In the genomic region with DNA sequence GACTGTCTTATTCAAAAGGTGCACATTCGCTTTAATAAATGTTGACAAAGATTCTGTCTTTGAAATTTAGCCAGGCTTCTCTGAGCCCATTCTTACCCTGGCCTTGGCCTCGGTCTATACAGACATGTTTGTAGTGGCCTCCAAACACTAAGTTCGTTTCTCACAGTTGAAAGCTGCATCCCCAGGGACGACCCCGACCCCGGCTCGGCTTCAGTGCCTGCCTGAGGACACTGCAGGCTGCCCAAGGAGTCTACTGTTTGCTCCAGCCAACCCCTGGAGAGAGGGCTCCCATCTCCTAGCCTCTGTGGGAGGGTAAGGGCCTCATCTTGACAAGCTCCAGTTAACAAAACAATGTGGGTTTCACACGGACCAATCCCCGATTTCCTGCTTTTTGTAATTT, we compare ENCODE assay signal across 35 cellular contexts.
"Had no signal": no experiment of that assay in that cellular context is flagged by ENCODE, and none has a peak within 500 bp of the region (broad histone marks: within the 10 kb centered on the region; RNA-seq: fewer than 3 reads in every experiment).

No MANE protein-coding gene starts in this region.

- H3K4me1 Mint-ChIP-seq: activated CD4-positive, alpha-beta T cell treated with anti-CD3 and anti-CD28 coated beads, Interleukin-2, amount 10 ng/mL, durations not matched to agents 24 days and 14 days; activated naive CD4-positive, alpha-beta T cell treated with anti-CD3 and anti-CD28 coated beads, Interleukin-2, amount 10 ng/mL, durations not matched to agents 7 days and 5 days; activated naive CD8-positive, alpha-beta T cell treated with anti-CD3 and anti-CD28 coated beads, Interleukin-2, amount 10 ng/mL, durations not matched to agents 7 days and 5 days; central memory CD8-positive, alpha-beta T cell had no signal

- H3K27me3 Mint-ChIP-seq: activated CD4-positive, alpha-beta memory T cell treated with anti-CD3 and anti-CD28 coated beads for 36 hours; activated CD4-positive, alpha-beta T cell treated with anti-CD3 and anti-CD28 coated beads, Interleukin-2, amount 10 ng/mL, durations not matched to agents 24 days and 14 days; activated naive CD4-positive, alpha-beta T cell treated with anti-CD3 and anti-CD28 coated beads, Interleukin-2, amount 10 ng/mL, durations not matched to agents 7 days and 5 days; activated naive CD8-positive, alpha-beta T cell treated with anti-CD3 and anti-CD28 coated beads, Interleukin-2, amount 10 ng/mL, durations not matched to agents 7 days and 5 days; central memory CD8-positive, alpha-beta T cell; natural killer cell treated with Interleukin-12 subunit alpha and Interleukin-12 subunit beta and Interleukin-15 and Interleukin-18, amount 100 ng/mL, for 72 hours had no signal

- H3K36me3 Mint-ChIP-seq: activated CD4-positive, alpha-beta memory T cell treated with anti-CD3 and anti-CD28 coated beads for 36 hours; activated naive CD4-positive, alpha-beta T cell treated with anti-CD3 and anti-CD28 coated beads, Interleukin-2, amount 10 ng/mL, durations not matched to agents 7 days and 5 days; activated naive CD8-positive, alpha-beta T cell treated with anti-CD3 and anti-CD28 coated beads, Interleukin-2, amount 10 ng/mL, durations not matched to agents 7 days and 5 days; natural killer cell treated with Interleukin-12 subunit alpha and Interleukin-12 subunit beta and Interleukin-15 and Interleukin-18, amount 100 ng/mL, for 72 hours had no signal

- ATAC-seq: gastrocnemius medialis; left lobe of liver; lower lobe of right lung; mucosa of descending colon; natural killer cell treated with Interleukin-12 subunit alpha and Interleukin-12 subunit beta and Interleukin-15 and Interleukin-18, amount 100 ng/mL, for 72 hours; pancreas; sciatic nerve had no signal

- H3K36me3 ChIP-seq: breast epithelium, gastrocnemius medialis, lower lobe of right lung, neutrophil, pancreas, prostate gland, suprapubic skin, tibial artery, WERI-Rb-1 had no signal

- H3K27ac ChIP-seq: breast epithelium, gastrocnemius medialis, lower lobe of right lung, neutrophil, pancreas, prostate gland, suprapubic skin, tibial artery, WERI-Rb-1 had no signal

- DNase-seq: activated CD4-positive, alpha-beta memory T cell treated with anti-CD3 and anti-CD28 coated beads for 36 hours; activated CD4-positive, alpha-beta T cell treated with anti-CD3 and anti-CD28 coated beads, Interleukin-2, amount 10 ng/mL, durations not matched to agents 24 days and 14 days; activated CD4-positive, CD25-positive, alpha-beta regulatory T cell treated with anti-CD3 and anti-CD28 coated beads, Interleukin-2, amount 50 U/mL, for 72 hours; activated CD8-positive, alpha-beta memory T cell treated with anti-CD3 and anti-CD28 coated beads, Interleukin-2, amount 50 U/mL, for 4 hours; activated effector memory CD4-positive, alpha-beta T cell treated with anti-CD3 and anti-CD28 coated beads, Interleukin-2, amount 50 U/mL, for 16 hours; activated naive CD4-positive, alpha-beta T cell treated with anti-CD3 and anti-CD28 coated beads, Interleukin-2, amount 10 ng/mL, durations not matched to agents 7 days and 5 days; activated naive CD8-positive, alpha-beta T cell treated with anti-CD3 and anti-CD28 coated beads, Interleukin-2, amount 10 ng/mL, durations not matched to agents 7 days and 5 days; activated T-cell treated with anti-CD3 and anti-CD28 coated beads, Interleukin-2, amount 50 U/mL, for 1 hour; dermis blood vessel endothelial cell; effector CD8-positive, alpha-beta T cell; gastrocnemius medialis; hippocampal formation; kidney glomerular epithelial cell; lower lobe of right lung; mucosa of descending colon; pancreas; retina; stimulated activated CD4-positive, alpha-beta T cell treated with anti-CD3 and anti-CD28 coated beads, Interleukin-1b, Interleukin-23, amount 100 ng/mL, for 48 hours; stimulated activated CD4-positive, alpha-beta T cell treated with anti-CD3 and anti-CD28 coated beads, Interleukin-4, amount 100 ng/mL, for 4 hours; stimulated activated CD8-positive, alpha-beta memory T cell treated with anti-CD3 and anti-CD28 coated beads, Interleukin-4, amount 100 ng/mL, for 48 hours; stimulated activated naive CD4-positive, alpha-beta T cell; T-helper 9 cell; tibial artery; WERI-Rb-1 had no signal

- H3K4me1 ChIP-seq: gastrocnemius medialis, lower lobe of right lung, pancreas, prostate gland had no signal

- H3K27ac Mint-ChIP-seq: activated CD4-positive, alpha-beta memory T cell treated with anti-CD3 and anti-CD28 coated beads for 36 hours; activated CD4-positive, alpha-beta T cell treated with anti-CD3 and anti-CD28 coated beads, Interleukin-2, amount 10 ng/mL, durations not matched to agents 24 days and 14 days; activated naive CD4-positive, alpha-beta T cell treated with anti-CD3 and anti-CD28 coated beads, Interleukin-2, amount 10 ng/mL, durations not matched to agents 7 days and 5 days; activated naive CD8-positive, alpha-beta T cell treated with anti-CD3 and anti-CD28 coated beads, Interleukin-2, amount 10 ng/mL, durations not matched to agents 7 days and 5 days; activated T-helper 1 cell treated with anti-CD3 and anti-CD28 coated beads, Interleukin-12 subunit alpha, Interleukin-12 subunit beta, Interleukin-2, Interleukin-4 antibody, amounts not matched to agents 30 ng/mL and 10 ng/mL and 1 ng/mL, durations not matched to agents 14 hours and 24 hours and 36 hours; natural killer cell treated with Interleukin-12 subunit alpha and Interleukin-12 subunit beta and Interleukin-15 and Interleukin-18, amount 100 ng/mL, for 72 hours; T-helper 1 cell treated with Interleukin-12 subunit alpha and Interleukin-12 subunit beta and Interleukin-4 antibody, amounts not matched to agents 30 μg/mL and 1 μg/mL, for 36 hours had no signal

- H3K27me3 ChIP-seq: breast epithelium, gastrocnemius medialis, neutrophil, suprapubic skin, tibial artery had no signal

- H3K4me3 Mint-ChIP-seq: activated CD4-positive, alpha-beta memory T cell treated with anti-CD3 and anti-CD28 coated beads for 36 hours; activated CD4-positive, alpha-beta T cell treated with anti-CD3 and anti-CD28 coated beads, Interleukin-2, amount 10 ng/mL, durations not matched to agents 24 days and 14 days; activated naive CD4-positive, alpha-beta T cell treated with anti-CD3 and anti-CD28 coated beads, Interleukin-2, amount 10 ng/mL, durations not matched to agents 7 days and 5 days; activated naive CD8-positive, alpha-beta T cell treated with anti-CD3 and anti-CD28 coated beads, Interleukin-2, amount 10 ng/mL, durations not matched to agents 7 days and 5 days; activated T-helper 1 cell treated with anti-CD3 and anti-CD28 coated beads, Interleukin-12 subunit alpha, Interleukin-12 subunit beta, Interleukin-2, Interleukin-4 antibody, amounts not matched to agents 30 ng/mL and 10 ng/mL and 1 ng/mL, durations not matched to agents 14 hours and 24 hours and 36 hours; central memory CD8-positive, alpha-beta T cell; natural killer cell treated with Interleukin-12 subunit alpha and Interleukin-12 subunit beta and Interleukin-15 and Interleukin-18, amount 100 ng/mL, for 72 hours; T-helper 1 cell treated with Interleukin-12 subunit alpha and Interleukin-12 subunit beta and Interleukin-4 antibody, amounts not matched to agents 30 μg/mL and 1 μg/mL, for 36 hours had no signal

- H3K9me3 Mint-ChIP-seq: activated CD4-positive, alpha-beta T cell treated with anti-CD3 and anti-CD28 coated beads, Interleukin-2, amount 10 ng/mL, durations not matched to agents 24 days and 14 days; activated naive CD4-positive, alpha-beta T cell treated with anti-CD3 and anti-CD28 coated beads, Interleukin-2, amount 10 ng/mL, durations not matched to agents 7 days and 5 days; activated naive CD8-positive, alpha-beta T cell treated with anti-CD3 and anti-CD28 coated beads, Interleukin-2, amount 10 ng/mL, durations not matched to agents 7 days and 5 days; activated T-helper 1 cell treated with anti-CD3 and anti-CD28 coated beads, Interleukin-12 subunit alpha, Interleukin-12 subunit beta, Interleukin-2, Interleukin-4 antibody, amounts not matched to agents 30 ng/mL and 10 ng/mL and 1 ng/mL, durations not matched to agents 14 hours and 24 hours and 36 hours; T-helper 1 cell treated with Interleukin-12 subunit alpha and Interleukin-12 subunit beta and Interleukin-4 antibody, amounts not matched to agents 30 μg/mL and 1 μg/mL, for 36 hours had no signal

- H3K9me3 ChIP-seq: breast epithelium, gastrocnemius medialis, lower lobe of right lung, mucosa of descending colon, neutrophil, pancreas, prostate gland, suprapubic skin, tibial artery had no signal

- H3K4me3 ChIP-seq: breast epithelium, gastrocnemius medialis, lower lobe of right lung, mucosa of descending colon, pancreas, prostate gland, skin epidermis, suprapubic skin, tibial artery had no signal
